Comparison of ENCODE assay signal across 20 cellular contexts in genomic region chr5:72232838-72233237, GRCh38.
DNase-seq lines count a peak whose midpoint lies in the region; ATAC-seq lines count a peak whose summit lies in the region.
"Had no signal": no experiment of that assay in that cellular context is flagged by ENCODE, and none has a peak within 500 bp of the region (broad histone marks: within the 10 kb centered on the region; RNA-seq: fewer than 3 reads in every experiment).

No MANE protein-coding gene starts in this region.

- POLR2A ChIA-PET in activated CD4-positive, alpha-beta T cell treated with anti-CD3 and anti-CD28 coated beads, Interleukin-2, amount 10 ng/mL, durations not matched to agents 7 days and 5 days (lab: Charles Lee): no interaction called here

- H3K36me3 Mint-ChIP-seq in activated CD4-positive, alpha-beta T cell treated with anti-CD3 and anti-CD28 coated beads, Interleukin-2, amount 10 ng/mL, durations not matched to agents 7 days and 5 days (ENCODE audit: low read depth): peaks cover 55% of the 10 kb centered on the region
- peaks cover 68% of the 10 kb centered on the region for H3K36me3 Mint-ChIP-seq in activated naive CD8-positive, alpha-beta T cell treated with anti-CD3 and anti-CD28 coated beads, Interleukin-2, amount 50 U/mL, for 24 hours (ENCODE audit: low read depth)
- peaks cover 22% of the 10 kb centered on the region for H3K36me3 Mint-ChIP-seq in natural killer cell treated with Interleukin-12 subunit alpha and Interleukin-12 subunit beta and Interleukin-15 and Interleukin-18, amount 100 ng/mL, for 72 hours

- no peak overlapping the region for H2AFZ ChIP-seq in Karpas-422 (ENCODE audit: low read length)

- no peak overlapping the region for H3K4me2 ChIP-seq in Karpas-422 (ENCODE audit: low read depth, low read length, poor library complexity, severe bottlenecking)

- H3K27ac ChIP-seq in Karpas-422 (ENCODE audit: low read length): 0 out of 2 replicates have a peak overlapping the region, but pooled peaks have one; percentile 51
- H3K27ac ChIP-seq: colonic mucosa, spleen had no signal

- no peak for ATAC-seq in activated naive CD8-positive, alpha-beta T cell treated with anti-CD3 and anti-CD28 coated beads, Interleukin-2, amount 50 U/mL, for 24 hours
- no peak for ATAC-seq in natural killer cell treated with Interleukin-12 subunit alpha and Interleukin-12 subunit beta and Interleukin-15 and Interleukin-18, amount 100 ng/mL, for 72 hours
- ATAC-seq in GM18909 (IDR thresholded peaks at IDR 0.05; ENCODE audit: poor library complexity, unreplicated experiment): no peak

- H4K20me1 ChIP-seq in Karpas-422 (ENCODE audit: insufficient read depth, low read depth, low read length): no peaks in the 10 kb centered on the region

- CTCF ChIA-PET in activated CD4-positive, alpha-beta T cell treated with anti-CD3 and anti-CD28 coated beads, Interleukin-2, amount 10 ng/mL, durations not matched to agents 7 days and 5 days (lab: Charles Lee): interaction anchor here (0.8 kb wide), 1 partner anchor 10 kb away, joined by 3 read pairs; no protein-coding TSS in a partner anchor

- H3K79me2 ChIP-seq in Karpas-422 (ENCODE audit: low read length): peaks cover 65% of the 10 kb centered on the region

- no peaks in the 10 kb centered on the region for H3K9me3 ChIP-seq in Karpas-422 (ENCODE audit: low read length)
- H3K9me3 ChIP-seq: BE2C, colonic mucosa, MG63, spleen, thoracic aorta had no signal

- H3K9ac ChIP-seq in Karpas-422 (ENCODE audit: low read length): no peak overlapping the region

- no peak for DNase-seq in activated CD4-positive, alpha-beta T cell treated with anti-CD3 and anti-CD28 coated beads, Interleukin-2, amount 10 ng/mL, durations not matched to agents 7 days and 5 days
- no peak for DNase-seq in activated CD4-positive, alpha-beta T cell treated with anti-CD3 and anti-CD28 coated beads, Interleukin-2, amount 50 U/mL, for 4 hours
- no peak for DNase-seq in Karpas-422
- DNase-seq in activated naive CD8-positive, alpha-beta T cell treated with anti-CD3 and anti-CD28 coated beads, Interleukin-2, amount 50 U/mL, for 24 hours: no peak
- DNase-seq in natural killer cell treated with Interleukin-12 subunit alpha and Interleukin-12 subunit beta and Interleukin-15 and Interleukin-18, amount 100 ng/mL, for 72 hours (ENCODE audit: low spot score): no peak
- DNase-seq in NCI-H446 treated with DMSO at 0.1 percent for 48 hours (lab: John Stamatoyannopoulos, UW): no peak
- no peak for DNase-seq in NCI-H82 treated with DMSO at 0.1 percent for 48 hours (lab: John Stamatoyannopoulos, UW; ENCODE audit: unreplicated experiment)
- DNase-seq: activated CD4-positive, alpha-beta T cell treated with anti-CD3 and anti-CD28 coated beads for 1 hour; BE2C; colonic mucosa; GDM1; hypothalamus; kidney glomerular epithelial cell; MG63; NCI-H1694 treated with DMSO at 0.1 percent for 48 hours; SHP77 treated with DMSO at 0.1 percent for 48 hours; spleen had no signal

- no peaks in the 10 kb centered on the region for H3K27me3 ChIP-seq in Karpas-422 (ENCODE audit: low read length)
- H3K27me3 ChIP-seq: BE2C, colonic mucosa, MG63, spleen had no signal

- no peaks in the 10 kb centered on the region for H3K9me3 Mint-ChIP-seq in activated CD4-positive, alpha-beta T cell treated with anti-CD3 and anti-CD28 coated beads, Interleukin-2, amount 10 ng/mL, durations not matched to agents 7 days and 5 days
- H3K9me3 Mint-ChIP-seq in activated naive CD8-positive, alpha-beta T cell treated with anti-CD3 and anti-CD28 coated beads, Interleukin-2, amount 50 U/mL, for 24 hours: no peaks in the 10 kb centered on the region
- no peaks in the 10 kb centered on the region for H3K9me3 Mint-ChIP-seq in natural killer cell treated with Interleukin-12 subunit alpha and Interleukin-12 subunit beta and Interleukin-15 and Interleukin-18, amount 100 ng/mL, for 72 hours
- H3K9me3 Mint-ChIP-seq: neural crest cell had no signal

- peaks cover 49% of the 10 kb centered on the region; the same call in 1 of the 2 replicates for H3K36me3 ChIP-seq in Karpas-422 (ENCODE audit: insufficient read depth, low read length)
- H3K36me3 ChIP-seq: colonic mucosa, thoracic aorta had no signal

- peaks cover 48% of the 10 kb centered on the region for H3K4me1 Mint-ChIP-seq in activated CD4-positive, alpha-beta T cell treated with anti-CD3 and anti-CD28 coated beads, Interleukin-2, amount 10 ng/mL, durations not matched to agents 7 days and 5 days
- H3K4me1 Mint-ChIP-seq in activated naive CD8-positive, alpha-beta T cell treated with anti-CD3 and anti-CD28 coated beads, Interleukin-2, amount 50 U/mL, for 24 hours: peaks cover 54% of the 10 kb centered on the region
- H3K4me1 Mint-ChIP-seq in natural killer cell treated with Interleukin-12 subunit alpha and Interleukin-12 subunit beta and Interleukin-15 and Interleukin-18, amount 100 ng/mL, for 72 hours (ENCODE audit: low read depth in 2 of 2): peaks cover 53 to 59% of the 10 kb centered on the region in 2 donors

- H3K27ac Mint-ChIP-seq in activated CD4-positive, alpha-beta T cell treated with anti-CD3 and anti-CD28 coated beads, Interleukin-2, amount 10 ng/mL, durations not matched to agents 7 days and 5 days: peak overlapping the region; percentile 63
- H3K27ac Mint-ChIP-seq in activated naive CD8-positive, alpha-beta T cell treated with anti-CD3 and anti-CD28 coated beads, Interleukin-2, amount 50 U/mL, for 24 hours: no peak overlapping the region
- H3K27ac Mint-ChIP-seq in natural killer cell treated with Interleukin-12 subunit alpha and Interleukin-12 subunit beta and Interleukin-15 and Interleukin-18, amount 100 ng/mL, for 72 hours: peak overlapping the region; percentile 57 to 74

- H3K4me1 ChIP-seq in Karpas-422 (ENCODE audit: low read length): peaks cover 27% of the 10 kb centered on the region
- H3K4me1 ChIP-seq: BE2C, colonic mucosa had no signal

- no peak overlapping the region for H3K4me3 ChIP-seq in Karpas-422 (ENCODE audit: low read length)
- H3K4me3 ChIP-seq: colonic mucosa, MG63, spleen, thoracic aorta had no signal

- H3K9me2 ChIP-seq in Karpas-422 (replicated peaks; ENCODE audit: insufficient read depth, low read length): no peaks in the 10 kb centered on the region

- H3K27me3 Mint-ChIP-seq in activated CD4-positive, alpha-beta T cell treated with anti-CD3 and anti-CD28 coated beads, Interleukin-2, amount 10 ng/mL, durations not matched to agents 7 days and 5 days: peaks cover 4% of the 10 kb centered on the region
- no peaks in the 10 kb centered on the region for H3K27me3 Mint-ChIP-seq in activated naive CD8-positive, alpha-beta T cell treated with anti-CD3 and anti-CD28 coated beads, Interleukin-2, amount 50 U/mL, for 24 hours
- peaks cover 0 to 14% of the 10 kb centered on the region in 2 donors for H3K27me3 Mint-ChIP-seq in natural killer cell treated with Interleukin-12 subunit alpha and Interleukin-12 subunit beta and Interleukin-15 and Interleukin-18, amount 100 ng/mL, for 72 hours

- H3K4me3 Mint-ChIP-seq in activated CD4-positive, alpha-beta T cell treated with anti-CD3 and anti-CD28 coated beads, Interleukin-2, amount 10 ng/mL, durations not matched to agents 7 days and 5 days: no peak overlapping the region
- peak overlapping the region; percentile 48 for H3K4me3 Mint-ChIP-seq in activated naive CD8-positive, alpha-beta T cell treated with anti-CD3 and anti-CD28 coated beads, Interleukin-2, amount 50 U/mL, for 24 hours
- H3K4me3 Mint-ChIP-seq in natural killer cell treated with Interleukin-12 subunit alpha and Interleukin-12 subunit beta and Interleukin-15 and Interleukin-18, amount 100 ng/mL, for 72 hours: peak overlapping the region; percentile 52
- H3K4me3 Mint-ChIP-seq: neural crest cell had no signal
